ENCODE assay signal across 22 cellular contexts in genomic region chrX:137999542-137999941, GRCh38.
DNase-seq lines count a peak whose midpoint lies in the region; ATAC-seq and TF ChIP-seq lines count a peak whose summit lies in the region.
"Had no signal": no experiment of that assay in that cellular context is flagged by ENCODE, and none has a peak within 500 bp of the region (broad histone marks: within the 10 kb centered on the region; RNA-seq: fewer than 3 reads in every experiment).

No MANE protein-coding gene starts in this region.

- CTCF ChIA-PET in activated CD4-positive, alpha-beta memory T cell treated with anti-CD3 and anti-CD28 coated beads, Interleukin-2, amount 10 ng/mL, durations not matched to agents 7 days and 5 days (lab: Charles Lee) = no interaction called here
- CTCF ChIA-PET in A673 (lab: Charles Lee) = no interaction called here

- 55% methylated on average over 3 of the region's 3 CpGs for WGBS in HUES64

- H3K9me2 ChIP-seq in GM23338 (ENCODE audit: insufficient read depth) = no peaks in the 10 kb centered on the region
- H3K9me2 ChIP-seq in neural cell (ENCODE audit: insufficient read depth, low read length) = no peaks in the 10 kb centered on the region

- H3K4me2 ChIP-seq in GM23338 = peak overlapping the region; percentile 35; the same call in 1 of the 2 replicates
- no peak overlapping the region for H3K4me2 ChIP-seq in neural cell (ENCODE audit: low read length)
- H3K4me2 ChIP-seq: BLaER1 treated with 17β-estradiol and CSF1 and Interleukin-3, amounts not matched to agents 10 nM and 100 nM had no signal

- no peak for TF ChIP-seq EP300 in neural cell (conservative IDR thresholded peaks at IDR 0.05; ENCODE audit: poor library complexity, severe bottlenecking)

- H3F3A ChIP-seq in GM23338 (replicated peaks; ENCODE audit: low read depth) (no peaks in the 10 kb centered on the region), neural cell (ENCODE audit: insufficient read depth, low read length, poor library complexity, severe bottlenecking) (no peaks in the 10 kb centered on the region)

- no peak for ATAC-seq in GM23338
- ATAC-seq: HCT116, Panc1, T-cell had no signal

- H2AFZ ChIP-seq in GM23338 = peak overlapping the region; percentile 69
- H2AFZ ChIP-seq in neural cell (ENCODE audit: low read depth, low read length) = no peak overlapping the region

- intact Hi-C loops in A673 (cut with micrococcal nuclease; ENCODE audit: unreplicated experiment) = no loop called here

- no peak overlapping the region for H3K4me3 Mint-ChIP-seq in GM23338
- no peak overlapping the region for H3K4me3 Mint-ChIP-seq in activated CD4-positive, alpha-beta memory T cell treated with anti-CD3 and anti-CD28 coated beads, Interleukin-2, amount 10 ng/mL, durations not matched to agents 7 days and 5 days
- H3K4me3 Mint-ChIP-seq: CD4-positive, alpha-beta T cell; T-cell had no signal

- peaks cover 5% of the 10 kb centered on the region for H3K27me3 Mint-ChIP-seq in GM23338 (ENCODE audit: insufficient read depth, low read depth, poor library complexity)
- no peaks in the 10 kb centered on the region for H3K27me3 Mint-ChIP-seq in activated CD4-positive, alpha-beta memory T cell treated with anti-CD3 and anti-CD28 coated beads, Interleukin-2, amount 10 ng/mL, durations not matched to agents 7 days and 5 days
- H3K27me3 Mint-ChIP-seq: CD4-positive, alpha-beta T cell had no signal

- no peak overlapping the region for H3K4me3 ChIP-seq in GM23338
- no peak overlapping the region for H3K4me3 ChIP-seq in HUES64 (ENCODE audit: low read length)
- no peak overlapping the region for H3K4me3 ChIP-seq in neural cell (ENCODE audit: low read length)
- no peak overlapping the region for H3K4me3 ChIP-seq in A673 (ENCODE audit: low read depth, low read length, poor library complexity, severe bottlenecking)
- H3K4me3 ChIP-seq: BLaER1 treated with 17β-estradiol and CSF1 and Interleukin-3, amounts not matched to agents 10 nM and 100 nM; MG63 had no signal

- H3K9ac ChIP-seq in HUES64 (ENCODE audit: low read depth, low read length) (no peak overlapping the region), neural cell (ENCODE audit: low read length) (peak overlapping the region; percentile 39)
- H3K9ac ChIP-seq: BLaER1 treated with 17β-estradiol and CSF1 and Interleukin-3, amounts not matched to agents 10 nM and 100 nM had no signal

- H4K20me1 ChIP-seq in GM23338 (replicated peaks; ENCODE audit: insufficient read depth) (no peaks in the 10 kb centered on the region), neural cell (ENCODE audit: insufficient read depth) (no peaks in the 10 kb centered on the region)
- H4K20me1 ChIP-seq: BLaER1 treated with 17β-estradiol and CSF1 and Interleukin-3, amounts not matched to agents 10 nM and 100 nM had no signal

- H3K9me3 ChIP-seq in HUES64 (ENCODE audit: insufficient read depth, low read depth, low read length) (no peaks in the 10 kb centered on the region), neural cell (ENCODE audit: low read length) (no peaks in the 10 kb centered on the region), A673 (ENCODE audit: low read depth, low read length, poor library complexity, severe bottlenecking) (no peaks in the 10 kb centered on the region)
- H3K9me3 ChIP-seq: BLaER1 treated with 17β-estradiol and CSF1 and Interleukin-3, amounts not matched to agents 10 nM and 100 nM; MG63 had no signal

- TF ChIP-seq CTCF in GM23338 (conservative IDR thresholded peaks at IDR 0.05; ENCODE audit: low read depth in 2 of 2) = no peak
- no peak for TF ChIP-seq CTCF in neural cell (IDR thresholded peaks at IDR 0.05; ENCODE audit: poor library complexity, severe bottlenecking)
- no peak for TF ChIP-seq CTCF in A673 (conservative IDR thresholded peaks at IDR 0.05; ENCODE audit: low read depth, low read length)

- no peaks in the 10 kb centered on the region for H3K79me2 ChIP-seq in GM23338 (replicated peaks; ENCODE audit: insufficient read depth)
- H3K79me2 ChIP-seq in neural cell (replicated peaks; ENCODE audit: insufficient read depth, low read length) = no peaks in the 10 kb centered on the region

- peaks cover 22% of the 10 kb centered on the region for H3K4me1 Mint-ChIP-seq in GM23338
- no peaks in the 10 kb centered on the region for H3K4me1 Mint-ChIP-seq in activated CD4-positive, alpha-beta memory T cell treated with anti-CD3 and anti-CD28 coated beads, Interleukin-2, amount 10 ng/mL, durations not matched to agents 7 days and 5 days
- H3K4me1 Mint-ChIP-seq: T-cell had no signal

- no peak for DNase-seq in GM23338 (ENCODE audit: low spot score)
- peak; percentile 47 for DNase-seq in OCI-M1 (lab: John Stamatoyannopoulos, UW)
- no peak for DNase-seq in MV-4-11 (lab: John Stamatoyannopoulos, UW)
- no peak for DNase-seq in activated CD4-positive, alpha-beta memory T cell treated with anti-CD3 and anti-CD28 coated beads, Interleukin-2, amount 10 ng/mL, durations not matched to agents 7 days and 5 days
- no peak for DNase-seq in A673 (ENCODE audit: low spot score)
- DNase-seq: AML-193; CD4-positive, alpha-beta T cell; KG1; MG63; NCI-H1694 treated with DMSO at 0.1 percent for 48 hours; NCI-H2081; NCI-H446; NCI-H524 treated with DMSO at 0.1 percent for 48 hours; NCI-H774; SHP77; T-cell had no signal

- H3K9me3 Mint-ChIP-seq in GM23338 = no peaks in the 10 kb centered on the region
- no peaks in the 10 kb centered on the region for H3K9me3 Mint-ChIP-seq in activated CD4-positive, alpha-beta memory T cell treated with anti-CD3 and anti-CD28 coated beads, Interleukin-2, amount 10 ng/mL, durations not matched to agents 7 days and 5 days
- H3K9me3 Mint-ChIP-seq: CD4-positive, alpha-beta T cell; T-cell had no signal

- no peaks in the 10 kb centered on the region for H3K27me3 ChIP-seq in GM23338 (ENCODE audit: insufficient read depth)
- no peaks in the 10 kb centered on the region for H3K27me3 ChIP-seq in HUES64 (ENCODE audit: insufficient read depth, low read length)
- H3K27me3 ChIP-seq in neural cell (ENCODE audit: insufficient read depth, low read depth, low read length) = no peaks in the 10 kb centered on the region
- H3K27me3 ChIP-seq in A673 (replicated peaks; ENCODE audit: insufficient read depth, low read depth, low read length, poor library complexity) = no peaks in the 10 kb centered on the region
- H3K27me3 ChIP-seq: MG63 had no signal

- H3K4me1 ChIP-seq in GM23338 (ENCODE audit: insufficient read depth) = peaks cover 15% of the 10 kb centered on the region
- H3K4me1 ChIP-seq in HUES64 (ENCODE audit: insufficient read depth, low read length) = peaks cover 31% of the 10 kb centered on the region
- no peaks in the 10 kb centered on the region for H3K4me1 ChIP-seq in A673 (ENCODE audit: insufficient read depth, low read length, poor library complexity, severe bottlenecking)
- H3K4me1 ChIP-seq: BLaER1 treated with 17β-estradiol and CSF1 and Interleukin-3, amounts not matched to agents 10 nM and 100 nM had no signal

- H3K27ac Mint-ChIP-seq in GM23338 = no peak overlapping the region
- no peak overlapping the region for H3K27ac Mint-ChIP-seq in activated CD4-positive, alpha-beta memory T cell treated with anti-CD3 and anti-CD28 coated beads, Interleukin-2, amount 10 ng/mL, durations not matched to agents 7 days and 5 days
- H3K27ac Mint-ChIP-seq: CD4-positive, alpha-beta T cell; T-cell had no signal

- BruUV-seq in A673 (replicated peaks; lab: Mats Ljungman, UMichigan) = no TSS peak

- no peaks in the 10 kb centered on the region for H3K36me3 ChIP-seq in GM23338 (ENCODE audit: insufficient read depth)
- H3K36me3 ChIP-seq in HUES64 (ENCODE audit: insufficient read depth, low read length) = no peaks in the 10 kb centered on the region
- no peaks in the 10 kb centered on the region for H3K36me3 ChIP-seq in neural cell (ENCODE audit: insufficient read depth, low read length)
- no peaks in the 10 kb centered on the region for H3K36me3 ChIP-seq in A673 (ENCODE audit: insufficient read depth, low read length, poor library complexity, severe bottlenecking)
- H3K36me3 ChIP-seq: BLaER1 treated with 17β-estradiol and CSF1 and Interleukin-3, amounts not matched to agents 10 nM and 100 nM; MG63 had no signal

- POLR2A ChIA-PET in activated CD4-positive, alpha-beta memory T cell treated with anti-CD3 and anti-CD28 coated beads, Interleukin-2, amount 10 ng/mL, durations not matched to agents 7 days and 5 days (lab: Charles Lee) = no interaction called here
- POLR2A ChIA-PET in A673 (lab: Charles Lee; ENCODE audit: low non-redundant PET) = no interaction called here

- no peak for TF ChIP-seq RAD21 in neural cell (conservative IDR thresholded peaks at IDR 0.05)

- H3K27ac ChIP-seq in GM23338 (ENCODE audit: low read depth) (no peak overlapping the region), HUES64 (ENCODE audit: low read depth, low read length) (peak overlapping the region; percentile 76; the same call in 1 of the 2 replicates), neural cell (ENCODE audit: low read length) (peak overlapping the region; percentile 56), A673 (ENCODE audit: low read depth, low read length, poor library complexity, severe bottlenecking) (no peak overlapping the region)
- H3K27ac ChIP-seq: BLaER1 treated with 17β-estradiol and CSF1 and Interleukin-3, amounts not matched to agents 10 nM and 100 nM; RWPE1 had no signal

- H3K36me3 Mint-ChIP-seq in GM23338 (ENCODE audit: low read depth) = no peaks in the 10 kb centered on the region
- no peaks in the 10 kb centered on the region for H3K36me3 Mint-ChIP-seq in activated CD4-positive, alpha-beta memory T cell treated with anti-CD3 and anti-CD28 coated beads, Interleukin-2, amount 10 ng/mL, durations not matched to agents 7 days and 5 days (ENCODE audit: low read depth)
- H3K36me3 Mint-ChIP-seq: T-cell had no signal

TF ChIP-seq in GM23338, 12 proteins besides CTCF, POLR2A, EP300 and RAD21 (continues in another document):
- no peak for TF ChIP-seq JUNB (IDR thresholded peaks at IDR 0.05; ENCODE audit: unreplicated experiment)
- TF ChIP-seq POLR2AphosphoS5 (IDR thresholded peaks at IDR 0.05; ENCODE audit: low read depth) = no peak
- TF ChIP-seq NANOG (IDR thresholded peaks at IDR 0.05; ENCODE audit: borderline replicate concordance) = no peak
- TF ChIP-seq EZH2 (IDR thresholded peaks at IDR 0.05; ENCODE audit: low read depth, unreplicated experiment) = no peak

TF ChIP-seq in neural cell, 6 proteins besides CTCF, POLR2A, EP300 and RAD21 (continues in another document):
- TF ChIP-seq SMC3 (conservative IDR thresholded peaks at IDR 0.05; ENCODE audit: poor library complexity) (no peak), TAF1 (IDR thresholded peaks at IDR 0.05; ENCODE audit: low read depth) (no peak)

Comparison
In these comparisons a context has a peak if more than half of its experiments do, and no peak if none do; other contexts are left out.
1. H3K27ac ChIP-seq: peak in HUES64 (single experiment) and neural cell (single experiment); none in GM23338 (single experiment) and A673 (single experiment).